Comparison of ENCODE assay signal across 9 cellular contexts in the genomic region with DNA sequence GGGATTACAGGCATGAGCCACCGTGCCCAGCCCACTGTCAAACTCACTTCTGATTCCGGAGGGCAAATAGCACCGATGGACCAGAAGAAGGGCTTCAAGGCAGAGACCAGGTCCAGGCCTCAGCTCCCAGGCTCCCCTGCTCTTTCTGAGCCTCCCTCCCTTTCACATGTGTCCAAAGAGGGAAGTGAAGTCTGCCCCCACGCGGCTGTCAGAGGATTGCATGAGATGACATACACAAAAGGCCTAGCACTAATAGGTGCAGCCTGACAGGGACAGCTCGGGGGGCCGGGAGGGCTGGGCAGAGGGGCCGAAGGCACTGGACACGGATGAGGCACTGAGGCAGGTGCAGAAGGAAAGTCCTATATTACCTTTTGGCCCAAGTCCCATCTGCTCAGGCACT. TPM values are rescaled to one million over a fixed set of nuclear protein-coding genes. Genes with fewer than 3 reads are reported as not detected.
DNase-seq lines count a peak whose midpoint lies in the region; ATAC-seq and TF ChIP-seq lines count a peak whose summit lies in the region.
"Had no signal": no experiment of that assay in that cellular context is flagged by ENCODE, and none has a peak within 500 bp of the region (broad histone marks: within the 10 kb centered on the region; RNA-seq: fewer than 3 reads in every experiment).

No MANE protein-coding gene starts in this region.

- H3K4me3 ChIP-seq in Loucy (ENCODE audit: low read length, poor library complexity, severe bottlenecking) (no peak overlapping the region), adipocyte (ENCODE audit: low read length) (no peak overlapping the region), PC-3 (ENCODE audit: low read length) (no peak overlapping the region)
- H3K4me3 ChIP-seq: BLaER1 treated with 17β-estradiol and CSF1 and Interleukin-3, amounts not matched to agents 10 nM and 100 nM had no signal

- no peaks in the 10 kb centered on the region for H3K9me2 ChIP-seq in Loucy (replicated peaks; ENCODE audit: low read depth, low read length)
- H3K9me2 ChIP-seq in PC-3 (replicated peaks; ENCODE audit: low read length), result no peaks in the 10 kb centered on the region

- no peaks in the 10 kb centered on the region for H3K36me3 Mint-ChIP-seq in neural crest cell (ENCODE audit: low read depth)

- no peaks in the 10 kb centered on the region for H3K79me2 ChIP-seq in Loucy (ENCODE audit: insufficient read depth, low read length)
- H3K79me2 ChIP-seq in PC-3 (ENCODE audit: low read length), result no peaks in the 10 kb centered on the region

- intact Hi-C loops in PC-3 (cut with micrococcal nuclease), result no loop called here

- H3K4me1 ChIP-seq in Loucy (ENCODE audit: insufficient read depth, low read length, poor library complexity, severe bottlenecking) (peaks cover 3% of the 10 kb centered on the region), adipocyte (ENCODE audit: control insufficient read depth, insufficient read depth, low read length) (no peaks in the 10 kb centered on the region), PC-3 (ENCODE audit: insufficient read depth, low read length) (no peaks in the 10 kb centered on the region)

- H3K9me3 Mint-ChIP-seq in neural crest cell, result no peaks in the 10 kb centered on the region

- peak; percentile 22 for DNase-seq in NCI-H2171 treated with DMSO at 0.1 percent for 48 hours (lab: John Stamatoyannopoulos, UW)
- DNase-seq in NCI-H2171 (lab: John Stamatoyannopoulos, UW), result no peak
- DNase-seq in adipocyte (ENCODE audit: low read depth), result peak; percentile 32
- DNase-seq in neural crest cell (ENCODE audit: low read depth, low spot score), result peak; percentile 55
- no peak for DNase-seq in PC-3

- H3K27ac ChIP-seq in PC-3 (ENCODE audit: low read length), result no peak overlapping the region
- H3K27ac ChIP-seq: BLaER1 treated with 17β-estradiol and CSF1 and Interleukin-3, amounts not matched to agents 10 nM and 100 nM had no signal

- POLR2A ChIA-PET in PC-3 (lab: Charles Lee; ENCODE audit: unreplicated experiment), result no interaction called here

- BruUV-seq in PC-3 (replicated peaks; lab: Mats Ljungman, UMichigan), result no TSS peak

- peak; percentile 51 for TF ChIP-seq CTCF in Loucy (conservative IDR thresholded peaks at IDR 0.05; ENCODE audit: low read length)
- TF ChIP-seq CTCF in neural crest cell (conservative IDR thresholded peaks at IDR 0.05), result peak; percentile 56
- no peak for TF ChIP-seq CTCF in PC-3 (conservative IDR thresholded peaks at IDR 0.05; ENCODE audit: low read depth, low read length)

- no peak for ATAC-seq in GM21367 (IDR thresholded peaks at IDR 0.05; ENCODE audit: unreplicated experiment)
- ATAC-seq in HG02759 (IDR thresholded peaks at IDR 0.05; ENCODE audit: unreplicated experiment), result no peak
- no peak for ATAC-seq in PC-3

- H3K9ac ChIP-seq in Loucy (ENCODE audit: low read depth, low read length, poor library complexity, severe bottlenecking), result no peak overlapping the region
- H3K9ac ChIP-seq in adipocyte (ENCODE audit: low read length), result no peak overlapping the region
- H3K9ac ChIP-seq in PC-3 (ENCODE audit: low read length), result no peak overlapping the region
- H3K9ac ChIP-seq: BLaER1 treated with 17β-estradiol and CSF1 and Interleukin-3, amounts not matched to agents 10 nM and 100 nM had no signal

- H3K4me2 ChIP-seq in Loucy (ENCODE audit: low read depth, low read length, poor library complexity, severe bottlenecking), result no peak overlapping the region
- H3K4me2 ChIP-seq in PC-3 (ENCODE audit: low read length), result no peak overlapping the region

- H4K20me1 ChIP-seq in Loucy (ENCODE audit: insufficient read depth, low read length, poor library complexity, severe bottlenecking) (no peaks in the 10 kb centered on the region), PC-3 (ENCODE audit: low read length) (no peaks in the 10 kb centered on the region)
- H4K20me1 ChIP-seq: BLaER1 treated with 17β-estradiol and CSF1 and Interleukin-3, amounts not matched to agents 10 nM and 100 nM had no signal

- CTCF ChIA-PET in PC-3 (lab: Charles Lee), result no interaction called here

- H3K36me3 ChIP-seq in Loucy (ENCODE audit: insufficient read depth, low read length), result no peaks in the 10 kb centered on the region
- no peaks in the 10 kb centered on the region for H3K36me3 ChIP-seq in adipocyte (ENCODE audit: control insufficient read depth, insufficient read depth, low read length, severe bottlenecking)
- H3K36me3 ChIP-seq in PC-3 (ENCODE audit: low read depth, low read length), result no peaks in the 10 kb centered on the region
- H3K36me3 ChIP-seq: BLaER1 treated with 17β-estradiol and CSF1 and Interleukin-3, amounts not matched to agents 10 nM and 100 nM had no signal

- no peaks in the 10 kb centered on the region for H3K4me1 Mint-ChIP-seq in neural crest cell

- no peaks in the 10 kb centered on the region for H3K27me3 Mint-ChIP-seq in neural crest cell (ENCODE audit: low read depth)

- no peak overlapping the region for H2AFZ ChIP-seq in Loucy (ENCODE audit: low read length)
- no peak overlapping the region for H2AFZ ChIP-seq in PC-3 (ENCODE audit: low read length)

- no peak overlapping the region for H3K4me3 Mint-ChIP-seq in neural crest cell

- no peaks in the 10 kb centered on the region for H3K9me3 ChIP-seq in Loucy (ENCODE audit: insufficient read depth, low read depth, low read length)
- no peaks in the 10 kb centered on the region for H3K9me3 ChIP-seq in adipocyte (ENCODE audit: control insufficient read depth, low read length)
- H3K9me3 ChIP-seq in PC-3 (ENCODE audit: low read length), result no peaks in the 10 kb centered on the region

- H3K27me3 ChIP-seq in Loucy (ENCODE audit: insufficient read depth, low read length, poor library complexity, severe bottlenecking) (no peaks in the 10 kb centered on the region), adipocyte (replicated peaks; ENCODE audit: control insufficient read depth, insufficient read depth, low read length) (peaks cover 23% of the 10 kb centered on the region), PC-3 (ENCODE audit: low read length) (no peaks in the 10 kb centered on the region)
- H3K27me3 ChIP-seq: BLaER1 treated with 17β-estradiol and CSF1 and Interleukin-3, amounts not matched to agents 10 nM and 100 nM had no signal

- H3K27ac Mint-ChIP-seq in neural crest cell (ENCODE audit: unreplicated experiment), result no peak overlapping the region

- H3F3A ChIP-seq in Loucy (ENCODE audit: low read depth) (no peaks in the 10 kb centered on the region), PC-3 (ENCODE audit: low read length, unreplicated experiment) (no peaks in the 10 kb centered on the region)

RNA-seq across cellular contexts. Expression of gene FBP1, which starts 16.1 kb away (rescaled TPM):
- total RNA-seq in neural crest cell, result 0.80 and 0.86 TPM in 2 replicates
- total RNA-seq in PC-3 (2014; rRNA removed), result 40.4 and 48.1 TPM in 2 replicates

RNA-seq across cellular contexts. Expression of gene FBP2, which starts 29.6 kb away (rescaled TPM):
- total RNA-seq in neural crest cell (not detected in 2 replicates), PC-3 (2014; rRNA removed) (not detected in 2 replicates)

Comparison
In these comparisons a context has a peak if more than half of its experiments do, and no peak if none do; other contexts are left out.
1. DNase-seq: peak in NCI-H2171 treated with DMSO at 0.1 percent for 48 hours (single experiment), adipocyte (single experiment) and neural crest cell (single experiment); none in NCI-H2171 (single experiment) and PC-3 (single experiment).
2. RNA of gene FBP1, which starts 16.1 kb away (total RNA-seq): 40.4 to 48.1 TPM in PC-3; 0.80 to 0.86 TPM in neural crest cell; every median in the first group is over 10 times any median in the second.